Comparison of ENCODE assay signal across 10 cellular contexts in the genomic region with DNA sequence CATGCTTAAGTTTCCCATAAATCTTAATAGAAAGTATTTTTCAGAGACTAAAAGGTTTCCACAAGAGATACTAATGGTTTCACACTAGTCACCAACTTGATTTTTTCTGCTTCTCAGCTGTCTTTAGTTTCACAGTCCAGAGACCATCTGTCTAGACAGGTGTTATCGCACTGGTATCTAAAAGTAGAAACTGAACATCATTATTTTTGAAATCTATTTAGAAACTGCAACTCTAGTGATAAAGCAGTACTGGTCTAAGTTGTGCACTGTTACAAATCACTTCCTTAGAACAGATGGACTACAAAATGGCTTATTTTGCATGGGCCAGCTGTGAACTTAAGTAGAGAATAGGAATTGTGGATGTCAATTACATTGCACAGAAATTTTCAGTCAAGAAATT.
DNase-seq lines count a peak whose midpoint lies in the region; ATAC-seq and TF ChIP-seq lines count a peak whose summit lies in the region.
"Had no signal": no experiment of that assay in that cellular context is flagged by ENCODE, and none has a peak within 500 bp of the region (broad histone marks: within the 10 kb centered on the region; RNA-seq: fewer than 3 reads in every experiment).

No MANE protein-coding gene starts in this region.

- ATAC-seq in GM19468 (IDR thresholded peaks at IDR 0.05; ENCODE audit: extremely low read depth, unreplicated experiment) (peak; percentile 100), HG03025 (IDR thresholded peaks at IDR 0.05; ENCODE audit: low FRiP score, unreplicated experiment) (peak; percentile 90), left ventricle myocardium superior (no peak)
- ATAC-seq in naive thymus-derived CD4-positive, alpha-beta T cell = no peak

- H3K27me3 ChIP-seq in naive thymus-derived CD4-positive, alpha-beta T cell (ENCODE audit: control insufficient read depth in 2 of 2, insufficient read depth in 2 of 2, low read length in 2 of 2) = no peaks in the 10 kb centered on the region
- H3K27me3 ChIP-seq: vagina had no signal

- DNase-seq in GM12864 (ENCODE audit: low read depth) (peak; percentile 33), NCI-H2171 treated with DMSO at 0.1 percent for 48 hours (lab: John Stamatoyannopoulos, UW) (peak; percentile 90), DMS153 treated with DMSO at 0.1 percent for 48 hours (lab: John Stamatoyannopoulos, UW; ENCODE audit: unreplicated experiment) (no peak), left ventricle myocardium superior (no peak)
- no peak for DNase-seq in activated T-helper 2 cell treated with anti-CD3 and anti-CD28 coated beads, Interferon-gamma antibody, Interleukin-2, Interleukin-4, amounts not matched to agents 10 μg/mL and 5 μg/mL and 100 μg/mL, durations not matched to agents 14 hours and 24 hours and 36 hours (ENCODE audit: low spot score)
- no peak for DNase-seq in naive thymus-derived CD4-positive, alpha-beta T cell
- DNase-seq: kidney had no signal

- H3K36me3 ChIP-seq in naive thymus-derived CD4-positive, alpha-beta T cell (ENCODE audit: control insufficient read depth in 2 of 3, insufficient read depth in 3 of 3, low read length in 3 of 3) = no peaks in the 10 kb centered on the region
- H3K36me3 ChIP-seq: vagina had no signal

- no peaks in the 10 kb centered on the region for H3K27me3 Mint-ChIP-seq in activated T-helper 2 cell treated with anti-CD3 and anti-CD28 coated beads, Interferon-gamma antibody, Interleukin-2, Interleukin-4, amounts not matched to agents 10 μg/mL and 5 μg/mL and 100 μg/mL, durations not matched to agents 14 hours and 24 hours and 36 hours (ENCODE audit: low read depth)
- H3K27me3 Mint-ChIP-seq in naive thymus-derived CD4-positive, alpha-beta T cell = no peaks in the 10 kb centered on the region

- no peaks in the 10 kb centered on the region for H3K9me3 ChIP-seq in naive thymus-derived CD4-positive, alpha-beta T cell (ENCODE audit: control insufficient read depth in 2 of 3, low read length in 3 of 3)
- H3K9me3 ChIP-seq: vagina had no signal

- no peak overlapping the region for H3K4me3 Mint-ChIP-seq in activated T-helper 2 cell treated with anti-CD3 and anti-CD28 coated beads, Interferon-gamma antibody, Interleukin-2, Interleukin-4, amounts not matched to agents 10 μg/mL and 5 μg/mL and 100 μg/mL, durations not matched to agents 14 hours and 24 hours and 36 hours (ENCODE audit: low read depth)
- no peak overlapping the region for H3K4me3 Mint-ChIP-seq in naive thymus-derived CD4-positive, alpha-beta T cell

- TF ChIP-seq CTCF in GM12864 (IDR thresholded peaks at IDR 0.05; ENCODE audit: low read depth, low read length, missing control alignments) = no peak

- POLR2A ChIA-PET in naive thymus-derived CD4-positive, alpha-beta T cell (lab: Charles Lee) = no interaction called here

- H3K27ac ChIP-seq in naive thymus-derived CD4-positive, alpha-beta T cell (ENCODE audit: low read depth, low read length) = no peak overlapping the region
- H3K27ac ChIP-seq: vagina had no signal

- no peak overlapping the region for H3K27ac Mint-ChIP-seq in activated T-helper 2 cell treated with anti-CD3 and anti-CD28 coated beads, Interferon-gamma antibody, Interleukin-2, Interleukin-4, amounts not matched to agents 10 μg/mL and 5 μg/mL and 100 μg/mL, durations not matched to agents 14 hours and 24 hours and 36 hours
- H3K27ac Mint-ChIP-seq in naive thymus-derived CD4-positive, alpha-beta T cell = no peak overlapping the region

- H3K4me1 ChIP-seq in naive thymus-derived CD4-positive, alpha-beta T cell (ENCODE audit: control insufficient read depth in 2 of 2, insufficient read depth in 2 of 2, low read length in 2 of 2) = no peaks in the 10 kb centered on the region
- H3K4me1 ChIP-seq: vagina had no signal

- CTCF ChIA-PET in naive thymus-derived CD4-positive, alpha-beta T cell (lab: Charles Lee) = no interaction called here

- intact Hi-C loops in activated T-helper 2 cell treated with anti-CD3 and anti-CD28 coated beads, Interferon-gamma antibody, Interleukin-2, Interleukin-4, amounts not matched to agents 10 μg/mL and 5 μg/mL and 100 μg/mL, durations not matched to agents 14 hours and 24 hours and 36 hours (cut with micrococcal nuclease) = no loop called here
- intact Hi-C loops in naive thymus-derived CD4-positive, alpha-beta T cell (cut with micrococcal nuclease) = no loop called here
- intact Hi-C loops in left ventricle myocardium superior (cut with micrococcal nuclease) = no loop called here

- no peaks in the 10 kb centered on the region for H3K4me1 Mint-ChIP-seq in activated T-helper 2 cell treated with anti-CD3 and anti-CD28 coated beads, Interferon-gamma antibody, Interleukin-2, Interleukin-4, amounts not matched to agents 10 μg/mL and 5 μg/mL and 100 μg/mL, durations not matched to agents 14 hours and 24 hours and 36 hours (ENCODE audit: low read depth)
- no peaks in the 10 kb centered on the region for H3K4me1 Mint-ChIP-seq in naive thymus-derived CD4-positive, alpha-beta T cell

- H3K4me3 ChIP-seq in GM12864 (ENCODE audit: low read depth, low read length) = no peak overlapping the region
- H3K4me3 ChIP-seq in naive thymus-derived CD4-positive, alpha-beta T cell (ENCODE audit: low read length) = no peak overlapping the region
- H3K4me3 ChIP-seq: vagina had no signal

- H3K9me3 Mint-ChIP-seq in activated T-helper 2 cell treated with anti-CD3 and anti-CD28 coated beads, Interferon-gamma antibody, Interleukin-2, Interleukin-4, amounts not matched to agents 10 μg/mL and 5 μg/mL and 100 μg/mL, durations not matched to agents 14 hours and 24 hours and 36 hours = peaks cover 20% of the 10 kb centered on the region
- peaks cover under 1 to 19% (median 6%) of the 10 kb centered on the region in 11 donors for H3K9me3 Mint-ChIP-seq in naive thymus-derived CD4-positive, alpha-beta T cell

- no peaks in the 10 kb centered on the region for H3K36me3 Mint-ChIP-seq in activated T-helper 2 cell treated with anti-CD3 and anti-CD28 coated beads, Interferon-gamma antibody, Interleukin-2, Interleukin-4, amounts not matched to agents 10 μg/mL and 5 μg/mL and 100 μg/mL, durations not matched to agents 14 hours and 24 hours and 36 hours (ENCODE audit: low read depth)
- H3K36me3 Mint-ChIP-seq in naive thymus-derived CD4-positive, alpha-beta T cell = no peaks in the 10 kb centered on the region

Comparison
In these comparisons a context has a peak if more than half of its experiments do, and no peak if none do; other contexts are left out.
1. DNase-seq: peak in GM12864 (single experiment) and NCI-H2171 treated with DMSO at 0.1 percent for 48 hours (single experiment); none in activated T-helper 2 cell treated with anti-CD3 and anti-CD28 coated beads, Interferon-gamma antibody, Interleukin-2, Interleukin-4, amounts not matched to agents 10 μg/mL and 5 μg/mL and 100 μg/mL, durations not matched to agents 14 hours and 24 hours and 36 hours (single experiment), DMS153 treated with DMSO at 0.1 percent for 48 hours (single experiment), naive thymus-derived CD4-positive, alpha-beta T cell (0 of 9) and left ventricle myocardium superior (single experiment).
2. ATAC-seq: peak in GM19468 (single experiment) and HG03025 (single experiment); none in naive thymus-derived CD4-positive, alpha-beta T cell (single experiment) and left ventricle myocardium superior (single experiment).